Comparison of ENCODE assay signal across 9 cellular contexts in genomic region chr3:101902041-101902440, GRCh38. TPM values are rescaled to one million over a fixed set of nuclear protein-coding genes. Genes with fewer than 3 reads are reported as not detected.
A peak's percentile ranks its signal among the peaks of the same experiment; 100 is the strongest.
DNase-seq lines count a peak whose midpoint lies in the region; ATAC-seq and TF ChIP-seq lines count a peak whose summit lies in the region.
"Had no signal": no experiment of that assay in that cellular context is flagged by ENCODE, and none has a peak within 500 bp of the region (broad histone marks: within the 10 kb centered on the region; RNA-seq: fewer than 3 reads in every experiment).

No MANE protein-coding gene starts in this region.

- H3K27ac ChIP-seq in CD4-positive, alpha-beta memory T cell (ENCODE audit: low read depth, low read length), result no peak overlapping the region
- peak overlapping the region; percentile 48 for H3K27ac ChIP-seq in PC-9
- H3K27ac ChIP-seq: heart left ventricle had no signal

- CTCF ChIA-PET in CD4-positive, alpha-beta memory T cell (lab: Charles Lee; ENCODE audit: partially characterized antibody), result no interaction called here
- CTCF ChIA-PET in PC-9 (lab: Charles Lee), result interaction anchor here (0.5 kb wide), 1 partner anchor 266 kb away, joined by 5 read pairs; no protein-coding TSS in a partner anchor

- H3K4me1 Mint-ChIP-seq in CD4-positive, alpha-beta memory T cell, result peaks cover 0 to 4% (median 0%) of the 10 kb centered on the region in 4 donors

- peak; percentile 72 for ATAC-seq in GM21825 (IDR thresholded peaks at IDR 0.05; ENCODE audit: unreplicated experiment)

- no peaks in the 10 kb centered on the region for H3K36me3 ChIP-seq in CD4-positive, alpha-beta memory T cell (ENCODE audit: insufficient read depth, low read length)
- H3K36me3 ChIP-seq in PC-9 (ENCODE audit: low read depth), result no peaks in the 10 kb centered on the region
- H3K36me3 ChIP-seq: heart left ventricle had no signal

- H3K79me2 ChIP-seq in PC-9 (ENCODE audit: low read depth), result no peaks in the 10 kb centered on the region

- POLR2A ChIA-PET in CD4-positive, alpha-beta memory T cell (lab: Charles Lee; ENCODE audit: partially characterized antibody), result no interaction called here
- POLR2A ChIA-PET in PC-9 (lab: Charles Lee; ENCODE audit: unreplicated experiment), result no interaction called here

- H3K9me3 ChIP-seq in CD4-positive, alpha-beta memory T cell (ENCODE audit: control insufficient read depth in 1 of 2, low read length in 2 of 2), result no peaks in the 10 kb centered on the region
- no peaks in the 10 kb centered on the region for H3K9me3 ChIP-seq in PC-9 (ENCODE audit: insufficient read depth, low read depth)

- H3K9me3 Mint-ChIP-seq in CD4-positive, alpha-beta memory T cell, result peaks cover 0 to 8% (median under 1%) of the 10 kb centered on the region in 8 donors

- no peaks in the 10 kb centered on the region for H3K4me1 ChIP-seq in CD4-positive, alpha-beta memory T cell (ENCODE audit: insufficient read depth, low read length)
- H3K4me1 ChIP-seq in PC-9 (replicated peaks; ENCODE audit: insufficient read depth), result peaks cover 6% of the 10 kb centered on the region

- no peak overlapping the region for H3K4me3 ChIP-seq in CD4-positive, alpha-beta memory T cell (ENCODE audit: low read length in 2 of 2)
- H3K4me3 ChIP-seq in PC-9, result no peak overlapping the region
- H3K4me3 ChIP-seq: heart left ventricle had no signal

- BruUV-seq in PC-9 (replicated peaks; lab: Mats Ljungman, UMichigan), result no TSS peak

- H3K4me3 Mint-ChIP-seq in CD4-positive, alpha-beta memory T cell, result no peak overlapping the region

- no peak for TF ChIP-seq CTCF in PC-9 (conservative IDR thresholded peaks at IDR 0.05)

- intact Hi-C loops in CD4-positive, alpha-beta memory T cell (cut with micrococcal nuclease), result no loop called here
- intact Hi-C loops in PC-9 (cut with micrococcal nuclease; ENCODE audit: unreplicated experiment), result loop anchor here (2.0 kb wide), 1 partner anchor 39 kb away; no protein-coding TSS in a partner anchor

- no peaks in the 10 kb centered on the region for H3K9me2 ChIP-seq in PC-9 (ENCODE audit: insufficient read depth)

- no peak overlapping the region for H2AFZ ChIP-seq in PC-9

- H3K36me3 Mint-ChIP-seq in CD4-positive, alpha-beta memory T cell, result no peaks in the 10 kb centered on the region

- H3K27me3 ChIP-seq in CD4-positive, alpha-beta memory T cell (ENCODE audit: insufficient read depth, low read length), result no peaks in the 10 kb centered on the region
- no peaks in the 10 kb centered on the region for H3K27me3 ChIP-seq in PC-9 (ENCODE audit: insufficient read depth, low read depth)
- H3K27me3 ChIP-seq: heart left ventricle had no signal

- peak overlapping the region in 4 of 7 donors; percentile 0 to 62 (median 4) for H3K27ac Mint-ChIP-seq in CD4-positive, alpha-beta memory T cell

- no peaks in the 10 kb centered on the region for H4K20me1 ChIP-seq in PC-9 (ENCODE audit: insufficient read depth)

- H3K4me2 ChIP-seq in PC-9, result no peak overlapping the region

- H3F3A ChIP-seq in PC-9 (ENCODE audit: insufficient read depth, low read depth), result no peaks in the 10 kb centered on the region

- no peaks in the 10 kb centered on the region for H3K27me3 Mint-ChIP-seq in CD4-positive, alpha-beta memory T cell

- no peak for DNase-seq in CD4-positive, alpha-beta memory T cell
- DNase-seq in PC-9 (peak; percentile 34 to 86), iris pigment epithelial cell (ENCODE audit: low read depth) (peak; percentile 99), NCI-H1930 (lab: John Stamatoyannopoulos, UW) (no peak), NCI-H82 treated with DMSO at 0.1 percent for 48 hours (lab: John Stamatoyannopoulos, UW; ENCODE audit: unreplicated experiment) (no peak), HT-29 (ENCODE audit: low spot score) (no peak), NCI-H2081 (lab: John Stamatoyannopoulos, UW) (no peak)
- DNase-seq: heart left ventricle had no signal

RNA-seq across cellular contexts. Expression of gene NFKBIZ, which starts 52.7 kb away (rescaled TPM):
- 10 to 100 TPM; 75.9 to 79.5 TPM for total RNA-seq in CD4-positive, alpha-beta memory T cell
- polyA plus RNA-seq in CD4-positive, alpha-beta memory T cell, result 10 to 100 TPM in 1 of 2 donors, 1 to 10 TPM in 1; 7.3 to 13.2 TPM
- total RNA-seq in PC-9 (2021), result 44.9 and 57.7 TPM in 2 replicates
- total RNA-seq in HT-29 (2014; rRNA removed; shearing (Covaris generic)), result 51.0 and 53.2 TPM in 2 replicates

Comparison
In these comparisons a context has a peak if more than half of its experiments do, and no peak if none do; other contexts are left out.
1. DNase-seq: peak in PC-9 (2 of 2) and iris pigment epithelial cell (single experiment); none in CD4-positive, alpha-beta memory T cell (0 of 5), NCI-H1930 (0 of 2), NCI-H82 treated with DMSO at 0.1 percent for 48 hours (single experiment), HT-29 (single experiment) and NCI-H2081 (0 of 2).